ENCODE assay signal across 13 cellular contexts in genomic region chr22:36456459-36456835, GRCh38. TPM values are rescaled to one million over a fixed set of nuclear protein-coding genes. Genes with fewer than 3 reads are reported as not detected.
DNase-seq lines count a peak whose midpoint lies in the region; ATAC-seq, FAIRE-seq and TF ChIP-seq lines count a peak whose summit lies in the region.
"Had no signal": no experiment of that assay in that cellular context is flagged by ENCODE, and none has a peak within 500 bp of the region (broad histone marks: within the 10 kb centered on the region; RNA-seq: fewer than 3 reads in every experiment).

No MANE protein-coding gene starts in this region.

- CTCF ChIA-PET in Caco-2 (lab: Charles Lee): interaction anchor here (0.7 kb wide), 1 partner anchor 155 kb away, joined by 4 read pairs; no protein-coding TSS in a partner anchor

- peak overlapping the region; percentile 58 to 90 (median 85) for H3K27ac Mint-ChIP-seq in CD14-positive monocyte
- H3K27ac Mint-ChIP-seq in Caco-2 (ENCODE audit: unreplicated experiment): peak overlapping the region; percentile 87
- peak overlapping the region; percentile 42 for H3K27ac Mint-ChIP-seq in dendritic cell treated with granulocyte-macrophage colony-stimulating factor and Interleukin-4, amounts not matched to agents 40 ng/mL and 50 ng/mL, for 4 days
- H3K27ac Mint-ChIP-seq in osteocyte (ENCODE audit: unreplicated experiment): peak overlapping the region; percentile 45
- no peak overlapping the region for H3K27ac Mint-ChIP-seq in glutamatergic neuron (ENCODE audit: unreplicated experiment)

- no TSS peak for BruUV-seq in Caco-2 (replicated peaks; lab: Mats Ljungman, UMichigan)

- H3K4me3 Mint-ChIP-seq in CD14-positive monocyte (peak overlapping the region in 1 of 2 donors; percentile 31), Caco-2 (ENCODE audit: unreplicated experiment) (peak overlapping the region; percentile 62), osteocyte (ENCODE audit: unreplicated experiment) (no peak overlapping the region), glutamatergic neuron (ENCODE audit: unreplicated experiment) (no peak overlapping the region)
- no peak overlapping the region for H3K4me3 Mint-ChIP-seq in dendritic cell treated with granulocyte-macrophage colony-stimulating factor and Interleukin-4, amounts not matched to agents 40 ng/mL and 50 ng/mL, for 4 days

- no peak overlapping the region for H3K4me3 ChIP-seq in Caco-2 (ENCODE audit: low read depth, low read length)
- H3K4me3 ChIP-seq: SJSA1 had no signal

- ATAC-seq in HG03135 (IDR thresholded peaks at IDR 0.05; ENCODE audit: unreplicated experiment): no peak
- no peak for ATAC-seq in GM18519 (IDR thresholded peaks at IDR 0.05; ENCODE audit: low FRiP score, unreplicated experiment)

- H3K27me3 Mint-ChIP-seq in CD14-positive monocyte (ENCODE audit: low read depth in 3 of 3): peaks cover 0 to 3% (median 2%) of the 10 kb centered on the region in 3 donors
- H3K27me3 Mint-ChIP-seq in Caco-2 (ENCODE audit: insufficient read depth, unreplicated experiment): no peaks in the 10 kb centered on the region
- peaks cover 2% of the 10 kb centered on the region for H3K27me3 Mint-ChIP-seq in dendritic cell treated with granulocyte-macrophage colony-stimulating factor and Interleukin-4, amounts not matched to agents 40 ng/mL and 50 ng/mL, for 4 days
- H3K27me3 Mint-ChIP-seq in osteocyte (ENCODE audit: unreplicated experiment): no peaks in the 10 kb centered on the region
- H3K27me3 Mint-ChIP-seq in glutamatergic neuron (ENCODE audit: unreplicated experiment): peaks cover 3% of the 10 kb centered on the region

- no peak for FAIRE-seq in H54 (lab: Jason Lieb, UNC)

- H3K36me3 Mint-ChIP-seq in CD14-positive monocyte (no peaks in the 10 kb centered on the region), Caco-2 (ENCODE audit: insufficient read depth, unreplicated experiment) (peaks cover 6% of the 10 kb centered on the region), osteocyte (ENCODE audit: unreplicated experiment) (no peaks in the 10 kb centered on the region), glutamatergic neuron (ENCODE audit: unreplicated experiment) (no peaks in the 10 kb centered on the region)
- no peaks in the 10 kb centered on the region for H3K36me3 Mint-ChIP-seq in dendritic cell treated with granulocyte-macrophage colony-stimulating factor and Interleukin-4, amounts not matched to agents 40 ng/mL and 50 ng/mL, for 4 days (ENCODE audit: low read depth)

- H3K9me3 Mint-ChIP-seq in CD14-positive monocyte: peaks cover 0 to 2% (median 0%) of the 10 kb centered on the region in 7 donors
- no peaks in the 10 kb centered on the region for H3K9me3 Mint-ChIP-seq in Caco-2 (ENCODE audit: unreplicated experiment)
- no peaks in the 10 kb centered on the region for H3K9me3 Mint-ChIP-seq in dendritic cell treated with granulocyte-macrophage colony-stimulating factor and Interleukin-4, amounts not matched to agents 40 ng/mL and 50 ng/mL, for 4 days
- H3K9me3 Mint-ChIP-seq in osteocyte (ENCODE audit: unreplicated experiment): no peaks in the 10 kb centered on the region
- H3K9me3 Mint-ChIP-seq in glutamatergic neuron (ENCODE audit: unreplicated experiment): peaks cover 2% of the 10 kb centered on the region

- intact Hi-C loops in CD14-positive monocyte (cut with micrococcal nuclease): loop anchor here in 1 of 2 donors (5.0 kb wide), 1 partner anchor 124 kb away; no protein-coding TSS in a partner anchor
- intact Hi-C loops in Caco-2 (cut with micrococcal nuclease; ENCODE audit: unreplicated experiment): loop anchor here (5.0 kb wide), 1 partner anchor 94 kb away; no protein-coding TSS in a partner anchor
- intact Hi-C loops in dendritic cell treated with granulocyte-macrophage colony-stimulating factor and Interleukin-4, amounts not matched to agents 40 ng/mL and 50 ng/mL, for 4 days (cut with micrococcal nuclease): no loop called here

- DNase-seq in CD14-positive monocyte (ENCODE audit: low spot score): no peak
- DNase-seq in Caco-2: no peak
- no peak for DNase-seq in osteocyte (ENCODE audit: extremely low spot score, unreplicated experiment)
- DNase-seq in glutamatergic neuron: no peak
- DNase-seq in H54 (ENCODE audit: insufficient read length, low spot score): no peak
- DNase-seq: activated CD4-positive, alpha-beta T cell treated with anti-CD3 and anti-CD28 coated beads for 48 hours; NCI-H69; posterior cingulate gyrus; stimulated activated CD4-positive, alpha-beta T cell treated with anti-CD3 and anti-CD28 coated beads, Interleukin-2, amount 100 ng/mL, for 48 hours had no signal

- TF ChIP-seq CTCF in CD14-positive monocyte (IDR thresholded peaks at IDR 0.05): no peak
- TF ChIP-seq CTCF in Caco-2 (IDR thresholded peaks at IDR 0.05; ENCODE audit: insufficient read depth in 1 of 2, low read depth in 1 of 2, low read length in 1 of 2, severe bottlenecking in 1 of 2, unreplicated experiment in 1 of 2): no peak
- TF ChIP-seq CTCF in osteocyte (IDR thresholded peaks at IDR 0.05): no peak
- TF ChIP-seq CTCF in glutamatergic neuron (IDR thresholded peaks at IDR 0.05; ENCODE audit: partially characterized antibody, unreplicated experiment): no peak

- H3K4me1 ChIP-seq in Caco-2: peaks cover 55% of the 10 kb centered on the region

- no peak for TF ChIP-seq POLR2A in H54 (IDR thresholded peaks at IDR 0.05; ENCODE audit: low read depth, low read length)

- H3K36me3 ChIP-seq in Caco-2 (ENCODE audit: control insufficient read depth, insufficient read depth, low read length): no peaks in the 10 kb centered on the region
- H3K36me3 ChIP-seq: SJSA1 had no signal

- POLR2A ChIA-PET in Caco-2 (lab: Charles Lee): interaction anchor here (0.9 kb wide), 1 partner anchor 46 kb away, joined by 4 read pairs; no protein-coding TSS in a partner anchor

- no peaks in the 10 kb centered on the region for H3K27me3 ChIP-seq in Caco-2 (replicated peaks; ENCODE audit: control insufficient read depth, insufficient read depth, low read length)
- H3K27me3 ChIP-seq: SJSA1 had no signal

- no peaks in the 10 kb centered on the region for H3K9me3 ChIP-seq in Caco-2
- H3K9me3 ChIP-seq: SJSA1 had no signal

- peaks cover 46% of the 10 kb centered on the region for H3K4me1 Mint-ChIP-seq in CD14-positive monocyte
- peaks cover 23% of the 10 kb centered on the region for H3K4me1 Mint-ChIP-seq in Caco-2 (ENCODE audit: low read depth, unreplicated experiment)
- peaks cover 46% of the 10 kb centered on the region for H3K4me1 Mint-ChIP-seq in dendritic cell treated with granulocyte-macrophage colony-stimulating factor and Interleukin-4, amounts not matched to agents 40 ng/mL and 50 ng/mL, for 4 days (ENCODE audit: low read depth)
- peaks cover 42% of the 10 kb centered on the region for H3K4me1 Mint-ChIP-seq in osteocyte (ENCODE audit: unreplicated experiment)
- H3K4me1 Mint-ChIP-seq in glutamatergic neuron (ENCODE audit: low read depth, unreplicated experiment): peaks cover 7% of the 10 kb centered on the region

RNA-seq across cellular contexts. Expression of gene TXN2, which starts 25.0 kb away (rescaled TPM):
- 100 to 1,000 TPM; 140 to 141 TPM for polyA plus RNA-seq in CD14-positive monocyte
- total RNA-seq in Caco-2 (2022) (75.8 and 77.2 TPM in 2 replicates), osteocyte (67.4 and 70.0 TPM in 2 replicates), glutamatergic neuron (ENCODE audit: unreplicated experiment) (66.1 TPM)

RNA-seq across cellular contexts. Expression of gene FOXRED2, which starts 50.4 kb away (rescaled TPM):
- polyA plus RNA-seq in CD14-positive monocyte: 1 to 10 TPM; 1.9 to 2.0 TPM
- total RNA-seq in Caco-2 (2022): 182 and 220 TPM in 2 replicates
- 48.0 and 48.9 TPM in 2 replicates for total RNA-seq in osteocyte
- total RNA-seq in glutamatergic neuron (ENCODE audit: unreplicated experiment): 41.6 TPM
